In the genomic region with DNA sequence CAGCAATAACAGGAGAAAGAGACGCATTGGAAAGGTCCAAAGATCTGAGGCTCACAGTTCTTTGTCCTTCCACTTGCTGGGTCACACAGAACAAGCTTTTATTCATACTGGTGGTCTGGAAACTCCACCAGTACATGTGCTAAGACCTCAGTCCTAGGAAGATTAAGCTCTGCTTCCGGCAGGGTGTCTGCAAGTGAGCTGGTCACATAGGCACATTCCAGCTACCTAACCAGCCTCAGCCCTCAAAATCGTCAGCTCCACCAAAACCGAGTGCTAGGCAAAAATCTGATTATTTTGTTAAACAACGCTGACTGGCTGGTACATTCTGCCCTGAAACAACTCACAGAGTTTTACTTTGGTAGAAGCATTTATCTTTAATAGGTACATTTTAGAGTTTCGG, we compare ENCODE assay signal across 16 cellular contexts. TPM values are rescaled to one million over a fixed set of nuclear protein-coding genes. Genes with fewer than 3 reads are reported as not detected.
DNase-seq lines count a peak whose midpoint lies in the region; ATAC-seq and TF ChIP-seq lines count a peak whose summit lies in the region.
"Had no signal": no experiment of that assay in that cellular context is flagged by ENCODE, and none has a peak within 500 bp of the region (broad histone marks: within the 10 kb centered on the region; RNA-seq: fewer than 3 reads in every experiment).

No MANE protein-coding gene starts in this region.

- H2AFZ ChIP-seq in neural progenitor cell (replicated peaks) = peak overlapping the region; percentile 46

- H3K4me3 ChIP-seq in neural progenitor cell = no peak overlapping the region
- H3K4me3 ChIP-seq: dorsolateral prefrontal cortex, right lobe of liver, suprapubic skin had no signal

- H3K9me3 Mint-ChIP-seq in activated naive CD8-positive, alpha-beta T cell treated with anti-CD3 and anti-CD28 coated beads, Interleukin-2, amount 50 U/mL, for 24 hours = peaks cover 4% of the 10 kb centered on the region
- H3K9me3 Mint-ChIP-seq in neural progenitor cell = no peaks in the 10 kb centered on the region

- H3K4me3 Mint-ChIP-seq in activated naive CD8-positive, alpha-beta T cell treated with anti-CD3 and anti-CD28 coated beads, Interleukin-2, amount 50 U/mL, for 24 hours = peak overlapping the region; percentile 92
- no peak overlapping the region for H3K4me3 Mint-ChIP-seq in neural progenitor cell

- no peak overlapping the region for H3K27ac ChIP-seq in neural progenitor cell
- H3K27ac ChIP-seq: dorsolateral prefrontal cortex, right lobe of liver, suprapubic skin had no signal

- no peaks in the 10 kb centered on the region for H3K4me1 ChIP-seq in neural progenitor cell
- H3K4me1 ChIP-seq: right lobe of liver had no signal

- TF ChIP-seq CTCF in neural progenitor cell (IDR thresholded peaks at IDR 0.05) = no peak

- H3K4me2 ChIP-seq in neural progenitor cell = no peak overlapping the region

- no peak overlapping the region for H3K9ac ChIP-seq in neural progenitor cell

- ATAC-seq in HG02642 (IDR thresholded peaks at IDR 0.05; ENCODE audit: poor library complexity, unreplicated experiment) (peak; percentile 26), GM18858 (IDR thresholded peaks at IDR 0.05; ENCODE audit: unreplicated experiment) (no peak)
- no peak for ATAC-seq in activated naive CD8-positive, alpha-beta T cell treated with anti-CD3 and anti-CD28 coated beads, Interleukin-2, amount 50 U/mL, for 24 hours
- ATAC-seq: right lobe of liver had no signal

- peaks cover 76% of the 10 kb centered on the region for H3K36me3 Mint-ChIP-seq in activated naive CD8-positive, alpha-beta T cell treated with anti-CD3 and anti-CD28 coated beads, Interleukin-2, amount 50 U/mL, for 24 hours (ENCODE audit: low read depth)
- no peaks in the 10 kb centered on the region for H3K36me3 Mint-ChIP-seq in neural progenitor cell

- H4K20me1 ChIP-seq in neural progenitor cell (ENCODE audit: low read depth) = no peaks in the 10 kb centered on the region

- H3K27ac Mint-ChIP-seq in activated naive CD8-positive, alpha-beta T cell treated with anti-CD3 and anti-CD28 coated beads, Interleukin-2, amount 50 U/mL, for 24 hours = peak overlapping the region; percentile 94
- no peak overlapping the region for H3K27ac Mint-ChIP-seq in neural progenitor cell

- no peaks in the 10 kb centered on the region for H3K9me3 ChIP-seq in neural progenitor cell (ENCODE audit: low read depth)
- H3K9me3 ChIP-seq: right lobe of liver, suprapubic skin had no signal

- no peak for DNase-seq in activated naive CD8-positive, alpha-beta T cell treated with anti-CD3 and anti-CD28 coated beads, Interleukin-2, amount 50 U/mL, for 24 hours
- peak; percentile 4 for DNase-seq in neural progenitor cell (ENCODE audit: low spot score)
- no peak for DNase-seq in effector CD8-positive, alpha-beta T cell (lab: John Stamatoyannopoulos, UW)
- DNase-seq in AML-193 (lab: John Stamatoyannopoulos, UW) = no peak
- DNase-seq: activated CD4-positive, alpha-beta T cell treated with anti-CD3 and anti-CD28 coated beads, Interleukin-2, amount 50 U/mL, for 48 hours; anterior cingulate cortex; dorsolateral prefrontal cortex; foreskin melanocyte; islet precursor cell; NCI-H2107; right lobe of liver had no signal

- H3K27me3 Mint-ChIP-seq in activated naive CD8-positive, alpha-beta T cell treated with anti-CD3 and anti-CD28 coated beads, Interleukin-2, amount 50 U/mL, for 24 hours = no peaks in the 10 kb centered on the region
- H3K27me3 Mint-ChIP-seq in neural progenitor cell (ENCODE audit: insufficient read depth, low read depth) = peaks cover 2% of the 10 kb centered on the region

- no peaks in the 10 kb centered on the region for H3K27me3 ChIP-seq in neural progenitor cell
- H3K27me3 ChIP-seq: right lobe of liver, suprapubic skin had no signal

- no peaks in the 10 kb centered on the region for H3K79me2 ChIP-seq in neural progenitor cell (ENCODE audit: low read depth)

- peak; percentile 23 for TF ChIP-seq POLR2A in GM15510 (IDR thresholded peaks at IDR 0.05; ENCODE audit: borderline replicate concordance, extremely low read depth, insufficient read length)

- no peaks in the 10 kb centered on the region for H3K36me3 ChIP-seq in neural progenitor cell
- H3K36me3 ChIP-seq: right lobe of liver, suprapubic skin had no signal

- no peaks in the 10 kb centered on the region for H3F3A ChIP-seq in neural progenitor cell (ENCODE audit: low read depth)

- H3K4me1 Mint-ChIP-seq in activated naive CD8-positive, alpha-beta T cell treated with anti-CD3 and anti-CD28 coated beads, Interleukin-2, amount 50 U/mL, for 24 hours = peaks cover 80% of the 10 kb centered on the region
- H3K4me1 Mint-ChIP-seq in neural progenitor cell = no peaks in the 10 kb centered on the region

RNA-seq across cellular contexts. Expression of a gene that starts 2.2 kb away (rescaled TPM):
- total RNA-seq in neural progenitor cell (ENCODE audit: low replicate concordance) = 0.06 TPM in 1 of 2 replicates, not detected in the other
- total RNA-seq: myocyte, right lobe of liver had no signal

RNA-seq across cellular contexts. Expression of a gene that starts 50.9 kb away (rescaled TPM):
- not detected in 2 replicates for total RNA-seq in neural progenitor cell (ENCODE audit: low replicate concordance)
